1 cellular context compared by ENCODE assay signal in the genomic region with DNA sequence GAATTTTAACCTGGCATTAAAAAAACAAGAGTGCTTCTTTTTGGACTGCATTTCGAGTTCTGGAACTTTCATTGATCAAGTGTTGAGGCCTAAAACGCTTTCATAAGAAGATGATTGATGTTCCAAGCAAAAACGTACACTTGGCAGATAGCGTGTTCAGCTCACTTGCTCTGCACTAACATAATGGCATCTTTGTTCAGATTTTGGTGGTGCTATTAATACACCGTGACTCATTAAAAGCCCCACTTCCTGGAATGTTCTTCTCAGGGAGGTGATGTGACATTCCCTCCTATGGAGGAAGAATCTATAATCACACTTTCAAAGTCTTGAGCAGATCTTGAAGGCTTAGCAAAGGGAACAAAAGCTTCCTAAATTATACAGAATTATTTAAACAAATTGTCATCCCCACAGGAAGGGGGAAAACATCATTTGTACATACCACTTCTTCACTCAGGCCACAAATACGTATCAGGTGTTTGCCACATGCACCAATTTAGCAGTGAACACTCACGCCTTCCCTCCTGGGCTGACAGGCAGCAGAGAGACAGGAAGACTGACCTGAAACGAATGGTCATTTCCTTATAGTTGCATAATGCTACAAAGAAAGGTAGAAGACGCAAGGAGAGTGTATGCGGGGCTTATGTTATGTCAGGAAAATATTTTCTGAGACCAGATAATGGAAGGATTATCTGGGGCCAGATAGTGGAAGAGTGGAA.
TF ChIP-seq lines count a peak whose summit lies in the region.

No MANE protein-coding gene starts in this region.

TF ChIP-seq in HCT116, 20 proteins besides CTCF, POLR2A, EP300 and RAD21 (continued from another document):
- TF ChIP-seq, protein P1, sequence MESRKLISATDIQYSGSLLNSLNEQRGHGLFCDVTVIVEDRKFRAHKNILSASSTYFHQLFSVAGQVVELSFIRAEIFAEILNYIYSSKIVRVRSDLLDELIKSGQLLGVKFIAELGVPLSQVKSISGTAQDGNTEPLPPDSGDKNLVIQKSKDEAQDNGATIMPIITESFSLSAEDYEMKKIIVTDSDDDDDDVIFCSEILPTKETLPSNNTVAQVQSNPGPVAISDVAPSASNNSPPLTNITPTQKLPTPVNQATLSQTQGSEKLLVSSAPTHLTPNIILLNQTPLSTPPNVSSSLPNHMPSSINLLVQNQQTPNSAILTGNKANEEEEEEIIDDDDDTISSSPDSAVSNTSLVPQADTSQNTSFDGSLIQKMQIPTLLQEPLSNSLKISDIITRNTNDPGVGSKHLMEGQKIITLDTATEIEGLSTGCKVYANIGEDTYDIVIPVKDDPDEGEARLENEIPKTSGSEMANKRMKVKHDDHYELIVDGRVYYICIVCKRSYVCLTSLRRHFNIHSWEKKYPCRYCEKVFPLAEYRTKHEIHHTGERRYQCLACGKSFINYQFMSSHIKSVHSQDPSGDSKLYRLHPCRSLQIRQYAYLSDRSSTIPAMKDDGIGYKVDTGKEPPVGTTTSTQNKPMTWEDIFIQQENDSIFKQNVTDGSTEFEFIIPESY (IDR thresholded peaks at IDR 0.05; ENCODE audit: extremely low read depth, insufficient replicate concordance, low read length) = no peak
- TF ChIP-seq ZFX (IDR thresholded peaks at IDR 0.05) (no peak), CBX3 (IDR thresholded peaks at IDR 0.05; ENCODE audit: low read depth) (peak; percentile 59), TCF7L2 (IDR thresholded peaks at IDR 0.05; ENCODE audit: borderline replicate concordance, extremely low read depth, insufficient read depth, insufficient read length) (peak; percentile 31), SRF (IDR thresholded peaks at IDR 0.05; ENCODE audit: low read depth) (0 out of 2 replicates have a peak, but pooled peaks have one; percentile 23), CEBPB (IDR thresholded peaks at IDR 0.05; ENCODE audit: low read depth) (peak; percentile 84), SIN3A (IDR thresholded peaks at IDR 0.05; ENCODE audit: low read depth) (peak; percentile 63; the same call in 1 of the 2 replicates), EZH2phosphoT487 (IDR thresholded peaks at IDR 0.05; ENCODE audit: borderline replicate concordance) (no peak), YY1 (IDR thresholded peaks at IDR 0.05; ENCODE audit: extremely low read depth, insufficient replicate concordance, low read depth, low read length) (peak; percentile 38), SP1 (IDR thresholded peaks at IDR 0.05; ENCODE audit: low read depth) (peak; percentile 68), EGR1 (IDR thresholded peaks at IDR 0.05; ENCODE audit: low read depth) (no peak; the same call in 1 of the 2 replicates)
- TF ChIP-seq, protein P2, sequence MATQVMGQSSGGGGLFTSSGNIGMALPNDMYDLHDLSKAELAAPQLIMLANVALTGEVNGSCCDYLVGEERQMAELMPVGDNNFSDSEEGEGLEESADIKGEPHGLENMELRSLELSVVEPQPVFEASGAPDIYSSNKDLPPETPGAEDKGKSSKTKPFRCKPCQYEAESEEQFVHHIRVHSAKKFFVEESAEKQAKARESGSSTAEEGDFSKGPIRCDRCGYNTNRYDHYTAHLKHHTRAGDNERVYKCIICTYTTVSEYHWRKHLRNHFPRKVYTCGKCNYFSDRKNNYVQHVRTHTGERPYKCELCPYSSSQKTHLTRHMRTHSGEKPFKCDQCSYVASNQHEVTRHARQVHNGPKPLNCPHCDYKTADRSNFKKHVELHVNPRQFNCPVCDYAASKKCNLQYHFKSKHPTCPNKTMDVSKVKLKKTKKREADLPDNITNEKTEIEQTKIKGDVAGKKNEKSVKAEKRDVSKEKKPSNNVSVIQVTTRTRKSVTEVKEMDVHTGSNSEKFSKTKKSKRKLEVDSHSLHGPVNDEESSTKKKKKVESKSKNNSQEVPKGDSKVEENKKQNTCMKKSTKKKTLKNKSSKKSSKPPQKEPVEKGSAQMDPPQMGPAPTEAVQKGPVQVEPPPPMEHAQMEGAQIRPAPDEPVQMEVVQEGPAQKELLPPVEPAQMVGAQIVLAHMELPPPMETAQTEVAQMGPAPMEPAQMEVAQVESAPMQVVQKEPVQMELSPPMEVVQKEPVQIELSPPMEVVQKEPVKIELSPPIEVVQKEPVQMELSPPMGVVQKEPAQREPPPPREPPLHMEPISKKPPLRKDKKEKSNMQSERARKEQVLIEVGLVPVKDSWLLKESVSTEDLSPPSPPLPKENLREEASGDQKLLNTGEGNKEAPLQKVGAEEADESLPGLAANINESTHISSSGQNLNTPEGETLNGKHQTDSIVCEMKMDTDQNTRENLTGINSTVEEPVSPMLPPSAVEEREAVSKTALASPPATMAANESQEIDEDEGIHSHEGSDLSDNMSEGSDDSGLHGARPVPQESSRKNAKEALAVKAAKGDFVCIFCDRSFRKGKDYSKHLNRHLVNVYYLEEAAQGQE (IDR thresholded peaks at IDR 0.05; ENCODE audit: low read depth) = no peak
- TF ChIP-seq, protein P3, sequence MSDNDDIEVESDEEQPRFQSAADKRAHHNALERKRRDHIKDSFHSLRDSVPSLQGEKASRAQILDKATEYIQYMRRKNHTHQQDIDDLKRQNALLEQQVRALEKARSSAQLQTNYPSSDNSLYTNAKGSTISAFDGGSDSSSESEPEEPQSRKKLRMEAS (IDR thresholded peaks at IDR 0.05) = peak; percentile 90
- TF ChIP-seq, protein P4, sequence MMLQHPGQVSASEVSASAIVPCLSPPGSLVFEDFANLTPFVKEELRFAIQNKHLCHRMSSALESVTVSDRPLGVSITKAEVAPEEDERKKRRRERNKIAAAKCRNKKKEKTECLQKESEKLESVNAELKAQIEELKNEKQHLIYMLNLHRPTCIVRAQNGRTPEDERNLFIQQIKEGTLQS (IDR thresholded peaks at IDR 0.05) = no peak
